Comparison of ENCODE assay signal across 18 cellular contexts in genomic region chr2:85978883-85979780, GRCh38.
DNase-seq lines count a peak whose midpoint lies in the region; ATAC-seq, FAIRE-seq and TF ChIP-seq lines count a peak whose summit lies in the region.
"Had no signal": no experiment of that assay in that cellular context is flagged by ENCODE, and none has a peak within 500 bp of the region (broad histone marks: within the 10 kb centered on the region; RNA-seq: fewer than 3 reads in every experiment).

No MANE protein-coding gene starts in this region.

- ATAC-seq in GM21576 (IDR thresholded peaks at IDR 0.05; ENCODE audit: unreplicated experiment), result no peak

- DNase-seq in NCI-H1105 treated with DMSO at 0.1 percent for 48 hours (lab: John Stamatoyannopoulos, UW) (peak; percentile 11), NCI-H1105 (lab: John Stamatoyannopoulos, UW) (no peak), fibroblast of villous mesenchyme (ENCODE audit: low read depth) (peak; percentile 21), thyroid gland (peak in 1 of 2 donors; percentile 29), GM19239 (ENCODE audit: insufficient read length, low spot score) (no peak), brain microvascular endothelial cell (no peak)
- DNase-seq: activated CD4-positive, alpha-beta T cell treated with anti-CD3 and anti-CD28 coated beads, Interleukin-2, amount 10 ng/mL, durations not matched to agents 7 days and 5 days; activated naive CD8-positive, alpha-beta T cell treated with anti-CD3 and anti-CD28 coated beads, Interleukin-2, amount 10 ng/mL, durations not matched to agents 7 days and 5 days; activated T-cell treated with anti-CD3 and anti-CD28 coated beads, Interleukin-2, amount 50 U/mL, for 24 hours; CD4-positive, alpha-beta memory T cell; central memory CD4-positive, alpha-beta T cell; H7; NCI-H1048; NCI-H2227 treated with DMSO at 0.1 percent for 48 hours; testis had no signal

- H3K27ac ChIP-seq in OCI-LY3 (ENCODE audit: low read length), result no peak overlapping the region
- peak overlapping the region; percentile 63 to 85 (median 69) for H3K27ac ChIP-seq in thyroid gland
- H3K27ac ChIP-seq in brain microvascular endothelial cell, result no peak overlapping the region
- H3K27ac ChIP-seq: testis had no signal

- FAIRE-seq in GM19239 (lab: Jason Lieb, UNC), result no peak
- FAIRE-seq: HTR-8/SVneo had no signal

- intact Hi-C loops in thyroid gland (cut with DNase I), result no loop called here

- 58 to 60% methylated on average over 3 of the region's 3 CpGs for WGBS in thyroid gland, 2 donors

- no peaks in the 10 kb centered on the region for H4K20me1 ChIP-seq in OCI-LY3 (ENCODE audit: insufficient read depth, low read length)

- peak overlapping the region; percentile 28 for H3K4me3 ChIP-seq in OCI-LY3 (ENCODE audit: low read length)
- H3K4me3 ChIP-seq in fibroblast of villous mesenchyme (ENCODE audit: low read depth, low read length), result no peak overlapping the region
- H3K4me3 ChIP-seq in thyroid gland (replicated peaks in 1 of 3), result no peak overlapping the region
- no peak overlapping the region for H3K4me3 ChIP-seq in brain microvascular endothelial cell (ENCODE audit: low read depth, low read length)
- H3K4me3 ChIP-seq: testis had no signal

- H3K9ac ChIP-seq in OCI-LY3 (ENCODE audit: low read length), result no peak overlapping the region

- no peak for TF ChIP-seq CTCF in OCI-LY3 (IDR thresholded peaks at IDR 0.05; ENCODE audit: low read depth, low read length)
- no peak for TF ChIP-seq CTCF in fibroblast of villous mesenchyme (IDR thresholded peaks at IDR 0.05; ENCODE audit: insufficient read depth, low read depth, low read length)
- no peak for TF ChIP-seq CTCF in thyroid gland (IDR thresholded peaks at IDR 0.05)
- TF ChIP-seq CTCF in brain microvascular endothelial cell (IDR thresholded peaks at IDR 0.05; ENCODE audit: low read depth, low read length, missing control alignments), result no peak

- H3K4me2 ChIP-seq in OCI-LY3 (ENCODE audit: low read length), result peak overlapping the region; percentile 52

- no peaks in the 10 kb centered on the region for H3K27me3 ChIP-seq in OCI-LY3 (ENCODE audit: low read depth, low read length)
- H3K27me3 ChIP-seq in thyroid gland, result no peaks in the 10 kb centered on the region
- H3K27me3 ChIP-seq in brain microvascular endothelial cell (replicated peaks), result no peaks in the 10 kb centered on the region
- H3K27me3 ChIP-seq: testis had no signal

- H3K4me1 ChIP-seq in OCI-LY3 (ENCODE audit: low read length) (peaks cover 14% of the 10 kb centered on the region), thyroid gland (peaks cover 52 to 70% of the 10 kb centered on the region in 2 donors)
- H3K4me1 ChIP-seq: testis had no signal

- H3K9me3 ChIP-seq in OCI-LY3 (ENCODE audit: insufficient read depth, low read length) (no peaks in the 10 kb centered on the region), thyroid gland (no peaks in the 10 kb centered on the region)
- H3K9me3 ChIP-seq: testis had no signal

- no peak for TF ChIP-seq POLR2A in thyroid gland (IDR thresholded peaks at IDR 0.05)

- H3K79me2 ChIP-seq in OCI-LY3 (ENCODE audit: low read length), result no peaks in the 10 kb centered on the region

- in situ Hi-C loops in brain microvascular endothelial cell (cut with HindIII; ENCODE audit: low pct_ligation_motif_present, low sequenced_read_pairs), result no loop called here

- no peak overlapping the region for H2AFZ ChIP-seq in OCI-LY3 (ENCODE audit: low read depth, low read length)

- H3K36me3 ChIP-seq in OCI-LY3 (replicated peaks; ENCODE audit: low read depth, low read length), result no peaks in the 10 kb centered on the region
- H3K36me3 ChIP-seq in thyroid gland, result no peaks in the 10 kb centered on the region
- H3K36me3 ChIP-seq in brain microvascular endothelial cell (replicated peaks), result no peaks in the 10 kb centered on the region

Comparison
In these comparisons a context has a peak if more than half of its experiments do, and no peak if none do; other contexts are left out.
1. DNase-seq: peak in NCI-H1105 treated with DMSO at 0.1 percent for 48 hours (single experiment) and fibroblast of villous mesenchyme (single experiment); none in NCI-H1105 (single experiment), GM19239 (single experiment) and brain microvascular endothelial cell (single experiment).
2. H3K27ac ChIP-seq: peak in thyroid gland (3 of 3); none in OCI-LY3 (single experiment) and brain microvascular endothelial cell (single experiment).